In genomic region chr2:98460573-98461560, GRCh38 we compare ENCODE assay signal across 8 cellular contexts. TPM values are rescaled to one million over a fixed set of nuclear protein-coding genes. Genes with fewer than 3 reads are reported as not detected.
DNase-seq lines count a peak whose midpoint lies in the region; ATAC-seq and TF ChIP-seq lines count a peak whose summit lies in the region.

No MANE protein-coding gene starts in this region.

- H3K79me2 ChIP-seq in smooth muscle cell (ENCODE audit: low read depth), result peaks cover 23% of the 10 kb centered on the region

- peaks cover 6 to 24% of the 10 kb centered on the region in 2 donors for H3K36me3 Mint-ChIP-seq in stimulated activated naive B cell treated with anti-CD40 and anti-IgM and Interleukin-4, amounts not matched to agents 10 μg/mL and 1 μg/mL and 100 μg/mL, for 72 hours
- H3K36me3 Mint-ChIP-seq in Calu3 (ENCODE audit: insufficient read depth, unreplicated experiment), result no peaks in the 10 kb centered on the region

- H3K4me1 ChIP-seq in smooth muscle cell (ENCODE audit: low read depth), result no peaks in the 10 kb centered on the region

- H3K9ac ChIP-seq in smooth muscle cell (ENCODE audit: low read depth), result no peak overlapping the region

- peak; percentile 59 for DNase-seq in T follicular helper cell (ENCODE audit: low read depth)
- DNase-seq in ecto neural progenitor cell (ENCODE audit: low spot score), result peak; percentile 27
- peak; percentile 86 for DNase-seq in stimulated activated naive B cell treated with anti-CD40 and anti-IgM and Interleukin-4, amounts not matched to agents 10 μg/mL and 1 μg/mL and 100 μg/mL, for 72 hours
- no peak for DNase-seq in smooth muscle cell (lab: John Stamatoyannopoulos, UW; ENCODE audit: unreplicated experiment)
- DNase-seq in NCI-H2107 treated with DMSO at 0.1 percent for 48 hours (lab: John Stamatoyannopoulos, UW; ENCODE audit: unreplicated experiment), result no peak
- no peak for DNase-seq in Calu3

- peaks cover 0 to 5% of the 10 kb centered on the region in 2 donors for H3K27me3 Mint-ChIP-seq in stimulated activated naive B cell treated with anti-CD40 and anti-IgM and Interleukin-4, amounts not matched to agents 10 μg/mL and 1 μg/mL and 100 μg/mL, for 72 hours
- H3K27me3 Mint-ChIP-seq in Calu3 (ENCODE audit: unreplicated experiment), result no peaks in the 10 kb centered on the region

- no peak overlapping the region for H2AFZ ChIP-seq in smooth muscle cell (ENCODE audit: low read depth)

- CTCF ChIA-PET in Calu3 (lab: Charles Lee), result no interaction called here

- H3K9me3 ChIP-seq in smooth muscle cell (replicated peaks; ENCODE audit: low read depth), result no peaks in the 10 kb centered on the region

- intact Hi-C loops in Calu3 (cut with micrococcal nuclease; ENCODE audit: unreplicated experiment), result no loop called here

- H3K36me3 ChIP-seq in smooth muscle cell (ENCODE audit: low read depth), result no peaks in the 10 kb centered on the region

- H4K20me1 ChIP-seq in smooth muscle cell (ENCODE audit: low read depth), result peaks cover 85% of the 10 kb centered on the region

- no peak overlapping the region for H3K4me2 ChIP-seq in smooth muscle cell

- H3K4me3 ChIP-seq in smooth muscle cell, result no peak overlapping the region

- no TSS peak for BruUV-seq in Calu3 (replicated peaks; lab: Mats Ljungman, UMichigan)

- no peak overlapping the region for H3K27ac ChIP-seq in smooth muscle cell (ENCODE audit: low read depth)

- 97% methylated on average over 14 of the region's 14 CpGs for WGBS in smooth muscle cell (ENCODE audit: low lambda C conversion rate)

- ATAC-seq in GM18873 (IDR thresholded peaks at IDR 0.05; ENCODE audit: low FRiP score, unreplicated experiment) (peak; percentile 71), HG02840 (IDR thresholded peaks at IDR 0.05; ENCODE audit: low FRiP score, unreplicated experiment) (peak; percentile 41)
- ATAC-seq in stimulated activated naive B cell treated with anti-CD40 and anti-IgM and Interleukin-4, amounts not matched to agents 10 μg/mL and 1 μg/mL and 100 μg/mL, for 72 hours (replicated peaks), result peak; percentile 82

- TF ChIP-seq CTCF in smooth muscle cell (IDR thresholded peaks at IDR 0.05; ENCODE audit: borderline replicate concordance, insufficient read depth, poor library complexity, severe bottlenecking), result no peak
- no peak for TF ChIP-seq CTCF in Calu3 (IDR thresholded peaks at IDR 0.05; ENCODE audit: unreplicated experiment)

- H3F3A ChIP-seq in smooth muscle cell (ENCODE audit: low read depth), result no peaks in the 10 kb centered on the region

- H3K27ac Mint-ChIP-seq in stimulated activated naive B cell treated with anti-CD40 and anti-IgM and Interleukin-4, amounts not matched to agents 10 μg/mL and 1 μg/mL and 100 μg/mL, for 72 hours, result peak overlapping the region; percentile 98
- no peak overlapping the region for H3K27ac Mint-ChIP-seq in Calu3 (ENCODE audit: unreplicated experiment)

- H3K4me1 Mint-ChIP-seq in stimulated activated naive B cell treated with anti-CD40 and anti-IgM and Interleukin-4, amounts not matched to agents 10 μg/mL and 1 μg/mL and 100 μg/mL, for 72 hours, result peaks cover 64 to 82% of the 10 kb centered on the region in 2 donors
- H3K4me1 Mint-ChIP-seq in Calu3 (ENCODE audit: low read depth, unreplicated experiment), result peaks cover 64% of the 10 kb centered on the region

- H3K4me3 Mint-ChIP-seq in stimulated activated naive B cell treated with anti-CD40 and anti-IgM and Interleukin-4, amounts not matched to agents 10 μg/mL and 1 μg/mL and 100 μg/mL, for 72 hours, result peak overlapping the region; percentile 75 to 78
- H3K4me3 Mint-ChIP-seq in Calu3 (ENCODE audit: low read depth, unreplicated experiment), result no peak overlapping the region

- no peaks in the 10 kb centered on the region for H3K27me3 ChIP-seq in smooth muscle cell (ENCODE audit: low read depth)

- peaks cover 0 to 2% of the 10 kb centered on the region in 2 donors for H3K9me3 Mint-ChIP-seq in stimulated activated naive B cell treated with anti-CD40 and anti-IgM and Interleukin-4, amounts not matched to agents 10 μg/mL and 1 μg/mL and 100 μg/mL, for 72 hours
- H3K9me3 Mint-ChIP-seq in Calu3 (ENCODE audit: low read depth, unreplicated experiment), result no peaks in the 10 kb centered on the region

RNA-seq across cellular contexts. Expression of gene INPP4A, which starts 16.2 kb away (rescaled TPM):
- total RNA-seq in smooth muscle cell (11.7 and 17.3 TPM in 2 replicates), Calu3 (2022) (26.7 and 28.2 TPM in 2 replicates)
- 10.1 and 11.3 TPM in 2 replicates for polyA plus RNA-seq in smooth muscle cell

Comparison
In these comparisons a context has a peak if more than half of its experiments do, and no peak if none do; other contexts are left out.
1. DNase-seq: peak in T follicular helper cell (single experiment), ecto neural progenitor cell (single experiment) and stimulated activated naive B cell treated with anti-CD40 and anti-IgM and Interleukin-4, amounts not matched to agents 10 μg/mL and 1 μg/mL and 100 μg/mL, for 72 hours (single experiment); none in smooth muscle cell (single experiment), NCI-H2107 treated with DMSO at 0.1 percent for 48 hours (single experiment) and Calu3 (single experiment).
2. Peak in every context shown above with its lines, with median percentiles within 50 percentile points of each other: ATAC-seq.